10 cellular contexts compared by ENCODE assay signal in the genomic region with DNA sequence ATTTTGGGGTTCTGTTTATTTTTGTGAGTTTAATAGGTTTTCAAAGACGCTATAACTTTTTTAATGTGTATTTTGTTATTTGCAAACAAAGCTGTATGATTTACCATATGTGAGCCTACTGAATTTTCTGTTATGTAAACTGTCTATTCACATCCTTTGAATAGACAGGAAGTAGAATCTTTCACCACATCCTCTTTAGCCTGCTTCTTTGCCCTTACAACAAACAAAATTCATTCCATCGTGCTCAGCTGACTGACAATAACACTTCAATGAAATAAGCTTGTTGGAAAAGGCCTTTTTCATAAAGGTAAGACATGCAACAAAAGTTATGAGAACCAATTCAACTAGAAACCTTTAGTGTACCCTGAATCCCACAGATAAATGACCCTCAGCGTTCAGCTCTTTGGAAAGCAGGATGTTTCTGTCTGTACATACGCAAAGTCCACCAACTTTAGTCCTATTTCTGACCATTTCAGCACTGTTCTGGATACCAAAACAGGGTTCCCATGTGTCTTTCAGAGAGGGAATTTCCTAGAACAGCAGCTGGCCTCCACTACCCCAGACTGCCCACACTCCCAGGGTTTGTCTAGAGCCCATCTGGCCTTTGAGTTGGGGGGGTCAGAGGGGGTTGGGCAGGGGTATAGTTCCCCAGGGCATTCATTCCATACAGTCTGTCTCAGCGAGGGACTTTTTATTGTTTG.
A peak's percentile ranks its signal among the peaks of the same experiment; 100 is the strongest.
DNase-seq lines count a peak whose midpoint lies in the region; ATAC-seq and TF ChIP-seq lines count a peak whose summit lies in the region.
"Had no signal": no experiment of that assay in that cellular context is flagged by ENCODE, and none has a peak within 500 bp of the region (broad histone marks: within the 10 kb centered on the region; RNA-seq: fewer than 3 reads in every experiment).

No MANE protein-coding gene starts in this region.

- no peaks in the 10 kb centered on the region for H3K27me3 Mint-ChIP-seq in naive thymus-derived CD4-positive, alpha-beta T cell

- TF ChIP-seq CTCF in ascending aorta (IDR thresholded peaks at IDR 0.05) = no peak

- ATAC-seq in HG03139 (IDR thresholded peaks at IDR 0.05; ENCODE audit: unreplicated experiment) = peak; percentile 68
- ATAC-seq in naive thymus-derived CD4-positive, alpha-beta T cell = peak; percentile 90
- ATAC-seq in GM19324 (IDR thresholded peaks at IDR 0.05; ENCODE audit: low FRiP score, unreplicated experiment) = no peak

- POLR2A ChIA-PET in naive thymus-derived CD4-positive, alpha-beta T cell (lab: Charles Lee) = interaction anchor here (0.9 to 2.2 kb wide), 3 partner anchors 36 to 428 kb away, joined by 4 to 9 read pairs (median 4); partner anchors contain the start of genes ATP2B1 and DUSP6

- H3K36me3 Mint-ChIP-seq in naive thymus-derived CD4-positive, alpha-beta T cell = peaks cover 0 to 15% (median 0%) of the 10 kb centered on the region in 5 donors

- peaks cover 6 to 13% of the 10 kb centered on the region in 2 donors for H3K4me1 ChIP-seq in ascending aorta
- peaks cover 18 to 22% of the 10 kb centered on the region in 2 donors for H3K4me1 ChIP-seq in naive thymus-derived CD4-positive, alpha-beta T cell (ENCODE audit: control insufficient read depth in 2 of 2, insufficient read depth in 2 of 2, low read length in 2 of 2)

- peak overlapping the region; percentile 43 to 56 for H3K27ac ChIP-seq in ascending aorta
- no peak overlapping the region for H3K27ac ChIP-seq in naive thymus-derived CD4-positive, alpha-beta T cell (ENCODE audit: low read depth, low read length)

- no peaks in the 10 kb centered on the region for H3K27me3 ChIP-seq in ascending aorta
- no peaks in the 10 kb centered on the region for H3K27me3 ChIP-seq in naive thymus-derived CD4-positive, alpha-beta T cell (ENCODE audit: control insufficient read depth in 2 of 2, insufficient read depth in 2 of 2, low read length in 2 of 2)

- H3K4me1 Mint-ChIP-seq in naive thymus-derived CD4-positive, alpha-beta T cell = peaks cover 15 to 47% (median 37%) of the 10 kb centered on the region in 7 donors

- CTCF ChIA-PET in naive thymus-derived CD4-positive, alpha-beta T cell (lab: Charles Lee) = interaction anchor here (0.6 to 0.7 kb wide), 2 partner anchors 50 to 68 kb away, joined by 3 read pairs; no protein-coding TSS in a partner anchor

- no peaks in the 10 kb centered on the region for H3K9me3 ChIP-seq in ascending aorta
- H3K9me3 ChIP-seq in naive thymus-derived CD4-positive, alpha-beta T cell (ENCODE audit: control insufficient read depth in 2 of 3, low read length in 3 of 3) = peaks cover 0 to 4% (median 0%) of the 10 kb centered on the region in 3 experiments

- DNase-seq in DMS153 treated with DMSO at 0.1 percent for 48 hours (lab: John Stamatoyannopoulos, UW; ENCODE audit: unreplicated experiment) = peak; percentile 51
- no peak for DNase-seq in ascending aorta (ENCODE audit: low spot score in 2 of 2)
- peak in 7 of 9 donors; percentile 7 to 79 (median 52) for DNase-seq in naive thymus-derived CD4-positive, alpha-beta T cell
- DNase-seq in stimulated activated CD4-positive, alpha-beta T cell treated with anti-CD3 and anti-CD28 coated beads, Interleukin-12 subunit alpha, Interleukin-12 subunit beta, amount 100 ng/mL, for 4 hours = no peak
- DNase-seq in LoVo (ENCODE audit: low spot score) = no peak
- no peak for DNase-seq in NCI-H2227 (lab: John Stamatoyannopoulos, UW; ENCODE audit: unreplicated experiment)
- DNase-seq: activated CD4-positive, alpha-beta T cell treated with anti-CD3 and anti-CD28 coated beads, Interleukin-2, amount 50 U/mL, for 1 hour; erythroblast had no signal

- H3K4me3 Mint-ChIP-seq in naive thymus-derived CD4-positive, alpha-beta T cell = peak overlapping the region in 8 of 10 donors; percentile 44 to 80 (median 64)

- H3K9me3 Mint-ChIP-seq in naive thymus-derived CD4-positive, alpha-beta T cell = peaks cover 0 to 8% (median 0%) of the 10 kb centered on the region in 11 donors

- H3K27ac Mint-ChIP-seq in naive thymus-derived CD4-positive, alpha-beta T cell = peak overlapping the region in 8 of 9 donors; percentile 38 to 89 (median 66)

- H3K36me3 ChIP-seq in ascending aorta = no peaks in the 10 kb centered on the region
- H3K36me3 ChIP-seq in naive thymus-derived CD4-positive, alpha-beta T cell (ENCODE audit: control insufficient read depth in 2 of 3, insufficient read depth in 3 of 3, low read length in 3 of 3) = no peaks in the 10 kb centered on the region

- H3K4me3 ChIP-seq in ascending aorta = no peak overlapping the region
- H3K4me3 ChIP-seq in naive thymus-derived CD4-positive, alpha-beta T cell (ENCODE audit: low read length) = peak overlapping the region; percentile 1

- intact Hi-C loops in ascending aorta (cut with DNase I) = no loop called here
- intact Hi-C loops in naive thymus-derived CD4-positive, alpha-beta T cell (cut with micrococcal nuclease) = loop anchor here (1.0 to 5.0 kb wide), 6 partner anchors 36 to 1139 kb away; partner anchors contain the start of genes DUSP6 (in 2 of the 2), CEP290 (in 1 of the 2) and TMTC3 (in 1 of the 2)

Comparison
In these comparisons a context has a peak if more than half of its experiments do, and no peak if none do; other contexts are left out.
1. DNase-seq: peak in DMS153 treated with DMSO at 0.1 percent for 48 hours (single experiment) and naive thymus-derived CD4-positive, alpha-beta T cell (7 of 9); none in ascending aorta (0 of 2), stimulated activated CD4-positive, alpha-beta T cell treated with anti-CD3 and anti-CD28 coated beads, Interleukin-12 subunit alpha, Interleukin-12 subunit beta, amount 100 ng/mL, for 4 hours (single experiment), LoVo (single experiment) and NCI-H2227 (single experiment).